Comparison of ENCODE assay signal across 11 cellular contexts in genomic region chr3:49158792-49159191, GRCh38. TPM values are rescaled to one million over a fixed set of nuclear protein-coding genes. Genes with fewer than 3 reads are reported as not detected.
A peak's percentile ranks its signal among the peaks of the same experiment; 100 is the strongest.
DNase-seq lines count a peak whose midpoint lies in the region; ATAC-seq lines count a peak whose summit lies in the region.
"Had no signal": no experiment of that assay in that cellular context is flagged by ENCODE, and none has a peak within 500 bp of the region (broad histone marks: within the 10 kb centered on the region; RNA-seq: fewer than 3 reads in every experiment).

No MANE protein-coding gene starts in this region.

- peak; percentile 29 for DNase-seq in LHCN-M2 (ENCODE audit: low read depth)
- DNase-seq in left kidney (ENCODE audit: low read depth, low spot score): peak; percentile 44
- DNase-seq in HUDEP-2 (lab: John Stamatoyannopoulos, UW; ENCODE audit: unreplicated experiment in 76 of 76): no peak
- no peak for DNase-seq in DMS153 (lab: John Stamatoyannopoulos, UW)
- DNase-seq: activated gamma-delta T cell, NCI-H1417 treated with DMSO at 0.1 percent for 48 hours had no signal

- peak overlapping the region; percentile 18; the same call in 1 of the 2 replicates for H3K27ac ChIP-seq in BLaER1
- H3K27ac ChIP-seq: right lobe of liver, suprapubic skin had no signal

- no peak overlapping the region for H3K4me3 ChIP-seq in BLaER1
- H3K4me3 ChIP-seq: right lobe of liver, suprapubic skin had no signal

- peaks cover 25% of the 10 kb centered on the region for H3K36me3 ChIP-seq in BLaER1

- H3K9me3 ChIP-seq in BLaER1: no peaks in the 10 kb centered on the region
- H3K9me3 ChIP-seq: right lobe of liver, suprapubic skin had no signal

- peaks cover 18% of the 10 kb centered on the region for H4K20me1 ChIP-seq in BLaER1

- ATAC-seq in GM21529 (IDR thresholded peaks at IDR 0.05; ENCODE audit: unreplicated experiment): no peak

- no peaks in the 10 kb centered on the region for H3K27me3 ChIP-seq in BLaER1
- H3K27me3 ChIP-seq: right lobe of liver, suprapubic skin had no signal

- H3K4me2 ChIP-seq in BLaER1: peak overlapping the region; percentile 8; the same call in 1 of the 2 replicates

- H3K4me1 ChIP-seq in BLaER1: peaks cover 34% of the 10 kb centered on the region
- H3K4me1 ChIP-seq: right lobe of liver had no signal

- H3K9ac ChIP-seq in BLaER1: no peak overlapping the region

RNA-seq across cellular contexts. Expression of gene CCDC71, which starts 7.3 kb away (rescaled TPM):
- 43.7 and 44.3 TPM in 2 replicates for total RNA-seq in LHCN-M2 (2014; rRNA removed)
- 22.1 TPM for polyA plus RNA-seq in LHCN-M2 (2012)

RNA-seq across cellular contexts. Expression of gene KLHDC8B, which starts 12.6 kb away (rescaled TPM):
- total RNA-seq in LHCN-M2 (2014; rRNA removed): 17.1 and 19.1 TPM in 2 replicates
- polyA plus RNA-seq in LHCN-M2 (2012): 21.0 TPM

RNA-seq across cellular contexts. Expression of gene LAMB2, which starts 25.9 kb away (rescaled TPM):
- total RNA-seq in LHCN-M2 (2014; rRNA removed): 238 and 248 TPM in 2 replicates
- 171 TPM for polyA plus RNA-seq in LHCN-M2 (2012)
- total RNA-seq: T-helper 2 cell treated with Interferon-gamma antibody and Interleukin-4, amounts not matched to agents 100 ng/mL and 5 ng/mL, for 36 hours had no signal

RNA-seq across cellular contexts. Expression of gene USP19, which starts 38.2 kb away (rescaled TPM):
- total RNA-seq in LHCN-M2 (2014; rRNA removed): 54.4 and 57.6 TPM in 2 replicates
- 23.2 TPM for polyA plus RNA-seq in LHCN-M2 (2012)

RNA-seq across cellular contexts. Expression of gene QARS1, which starts 54.2 kb away (rescaled TPM):
- 161 and 208 TPM in 2 replicates for total RNA-seq in LHCN-M2 (2014; rRNA removed)
- 250 TPM for polyA plus RNA-seq in LHCN-M2 (2012)

Comparison
In these comparisons a context has a peak if more than half of its experiments do, and no peak if none do; other contexts are left out.
1. DNase-seq: peak in LHCN-M2 (single experiment) and left kidney (single experiment); none in HUDEP-2 (0 of 76) and DMS153 (single experiment).